ENCODE assay signal across 12 cellular contexts in genomic region chr3:120113128-120114116, GRCh38. TPM values are rescaled to one million over a fixed set of nuclear protein-coding genes. Genes with fewer than 3 reads are reported as not detected.
DNase-seq lines count a peak whose midpoint lies in the region; ATAC-seq, FAIRE-seq and TF ChIP-seq lines count a peak whose summit lies in the region.
"Had no signal": no experiment of that assay in that cellular context is flagged by ENCODE, and none has a peak within 500 bp of the region (broad histone marks: within the 10 kb centered on the region; RNA-seq: fewer than 3 reads in every experiment).

No MANE protein-coding gene starts in this region.

- H3K27ac ChIP-seq in astrocyte (ENCODE audit: low read depth, low read length) = no peak overlapping the region
- H3K27ac ChIP-seq: adrenal gland, neutrophil had no signal

- FAIRE-seq in astrocyte (lab: Jason Lieb, UNC) (peak; percentile 56), D721Med (lab: Jason Lieb, UNC) (no peak)
- FAIRE-seq: G401.6 had no signal

- H3K36me3 Mint-ChIP-seq in astrocyte (ENCODE audit: low read depth, unreplicated experiment) (no peaks in the 10 kb centered on the region), progenitor cell of endocrine pancreas (ENCODE audit: insufficient read depth) (peaks cover 3% of the 10 kb centered on the region)

- H3K4me3 Mint-ChIP-seq in astrocyte (ENCODE audit: unreplicated experiment) (no peak overlapping the region), progenitor cell of endocrine pancreas (ENCODE audit: low read depth) (no peak overlapping the region)

- H3K4me2 ChIP-seq in astrocyte (ENCODE audit: low read length) = peak overlapping the region; percentile 37

- H4K20me1 ChIP-seq in astrocyte (ENCODE audit: insufficient read depth, low read length) = no peaks in the 10 kb centered on the region

- ATAC-seq in GM21723 (IDR thresholded peaks at IDR 0.05; ENCODE audit: unreplicated experiment) = no peak
- ATAC-seq: left colon had no signal

- H3K4me1 Mint-ChIP-seq in astrocyte (ENCODE audit: low read depth, unreplicated experiment) (peaks cover 19% of the 10 kb centered on the region), progenitor cell of endocrine pancreas (ENCODE audit: low read depth) (peaks cover 6% of the 10 kb centered on the region)

- H3K36me3 ChIP-seq in astrocyte (ENCODE audit: insufficient read depth, low read length) = no peaks in the 10 kb centered on the region
- H3K36me3 ChIP-seq: adrenal gland, neutrophil had no signal

- H3K9me3 ChIP-seq in astrocyte (ENCODE audit: insufficient read depth, low read depth, low read length) = no peaks in the 10 kb centered on the region
- H3K9me3 ChIP-seq: adrenal gland, neutrophil had no signal

- H2AFZ ChIP-seq in astrocyte (ENCODE audit: low read depth, low read length) = peak overlapping the region; percentile 11

- H3K27me3 Mint-ChIP-seq in astrocyte (ENCODE audit: low read depth, unreplicated experiment) = no peaks in the 10 kb centered on the region
- H3K27me3 Mint-ChIP-seq in progenitor cell of endocrine pancreas = no peaks in the 10 kb centered on the region

- no peak for TF ChIP-seq CTCF in astrocyte (IDR thresholded peaks at IDR 0.05; ENCODE audit: insufficient read depth, low read depth, low read length)
- no peak for TF ChIP-seq CTCF in D721Med (IDR thresholded peaks at IDR 0.05; ENCODE audit: insufficient read depth, missing control alignments)
- no peak for TF ChIP-seq CTCF in progenitor cell of endocrine pancreas (IDR thresholded peaks at IDR 0.05; ENCODE audit: unreplicated experiment)

- H3K4me3 ChIP-seq in astrocyte (ENCODE audit: insufficient read depth, low read depth, low read length) = no peak overlapping the region
- H3K4me3 ChIP-seq: adrenal gland had no signal

- H3K27me3 ChIP-seq in astrocyte (ENCODE audit: insufficient read depth, low read length) = no peaks in the 10 kb centered on the region
- H3K27me3 ChIP-seq: adrenal gland, neutrophil had no signal

- H3K27ac Mint-ChIP-seq in astrocyte (ENCODE audit: unreplicated experiment) = peak overlapping the region; percentile 60
- no peak overlapping the region for H3K27ac Mint-ChIP-seq in progenitor cell of endocrine pancreas

- H3K9ac ChIP-seq in astrocyte (ENCODE audit: low read length) = no peak overlapping the region

- H3K79me2 ChIP-seq in astrocyte (ENCODE audit: insufficient read depth, low read length) = no peaks in the 10 kb centered on the region

- peaks cover 5% of the 10 kb centered on the region for H3K9me3 Mint-ChIP-seq in astrocyte (ENCODE audit: unreplicated experiment)
- H3K9me3 Mint-ChIP-seq in progenitor cell of endocrine pancreas (ENCODE audit: low read depth) = peaks cover 13% of the 10 kb centered on the region

- peaks cover 8% of the 10 kb centered on the region for H3K4me1 ChIP-seq in astrocyte (ENCODE audit: insufficient read depth, low read length)
- H3K4me1 ChIP-seq: adrenal gland had no signal

- DNase-seq in HS-5 (ENCODE audit: low read depth) (peak; percentile 85), astrocyte (ENCODE audit: low read depth) (peak; percentile 73), foreskin melanocyte (peak; percentile 95), D721Med (ENCODE audit: insufficient read length, low spot score) (no peak), progenitor cell of endocrine pancreas (ENCODE audit: low spot score, unreplicated experiment) (no peak), COLO668 (lab: John Stamatoyannopoulos, UW; ENCODE audit: unreplicated experiment) (no peak)
- DNase-seq: adrenal gland, left colon, NCI-H187 had no signal

RNA-seq across cellular contexts. Expression of gene GSK3B, which starts 19.2 kb away (rescaled TPM):
- 68.0 and 80.6 TPM in 2 replicates for total RNA-seq in astrocyte
- total RNA-seq in progenitor cell of endocrine pancreas = 80.0 and 81.3 TPM in 2 replicates

Comparison
In these comparisons a context has a peak if more than half of its experiments do, and no peak if none do; other contexts are left out.
1. DNase-seq: peak in HS-5 (single experiment), astrocyte (single experiment) and foreskin melanocyte (single experiment); none in D721Med (single experiment), progenitor cell of endocrine pancreas (single experiment) and COLO668 (single experiment).